ENCODE assay signal across 8 cellular contexts in the genomic region with DNA sequence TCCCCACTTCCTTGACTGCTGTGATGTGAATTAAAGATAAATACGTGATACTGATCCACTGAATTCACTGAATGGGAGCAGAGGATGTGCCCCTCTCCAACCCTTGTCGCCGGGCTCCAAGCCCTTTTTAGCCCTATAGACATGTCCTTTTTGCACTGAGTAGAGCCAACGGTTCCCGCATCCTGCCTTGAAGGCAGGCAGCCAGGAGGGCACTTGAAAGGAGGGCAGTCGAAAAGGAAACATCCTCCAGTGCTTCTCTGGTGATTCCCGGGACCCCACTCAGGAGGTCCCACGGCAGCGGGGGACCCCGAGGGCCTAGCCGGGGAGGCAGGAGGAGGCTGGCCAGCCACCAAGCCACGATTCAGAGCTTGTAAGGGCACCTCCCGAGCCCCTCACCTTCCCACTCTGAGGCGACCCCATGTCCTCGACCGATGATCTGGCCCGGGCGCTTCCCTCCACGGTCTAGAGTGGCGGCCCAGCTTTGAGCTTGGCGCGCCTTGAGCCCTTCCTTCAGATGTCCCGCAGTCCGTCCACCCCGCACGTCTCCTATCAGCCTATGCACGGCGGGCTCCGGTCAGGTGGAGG. TPM values are rescaled to one million over a fixed set of nuclear protein-coding genes. Genes with fewer than 3 reads are reported as not detected.
DNase-seq lines count a peak whose midpoint lies in the region; ATAC-seq and TF ChIP-seq lines count a peak whose summit lies in the region.

No MANE protein-coding gene starts in this region.

- H3K4me1 ChIP-seq in A673 (ENCODE audit: insufficient read depth, low read length, poor library complexity, severe bottlenecking) (no peaks in the 10 kb centered on the region), trophoblast cell (ENCODE audit: control insufficient read depth in 1 of 2, insufficient read depth in 2 of 2, low read length in 2 of 2) (peaks cover 17 to 30% of the 10 kb centered on the region in 2 experiments)

- H3K9me3 ChIP-seq in A673 (ENCODE audit: low read depth, low read length, poor library complexity, severe bottlenecking) (no peaks in the 10 kb centered on the region), trophoblast cell (ENCODE audit: insufficient read depth, low read depth, low read length) (peaks cover 2% of the 10 kb centered on the region)

- H3K23ac ChIP-seq in trophoblast cell (ENCODE audit: low read length): no peak overlapping the region

- CTCF ChIA-PET in A673 (lab: Charles Lee) (no interaction called here), activated B cell treated with CpG ODN at 0.5 μM for 24 hours (lab: Charles Lee) (interaction anchor here (1.0 to 1.4 kb wide), 5 partner anchors 116 to 769 kb away, joined by 3 to 5 read pairs (median 4); a partner anchor contains a TSS)

- H2BK120ac ChIP-seq in trophoblast cell (ENCODE audit: insufficient read depth, low read length, poor library complexity): peak overlapping the region; percentile 82

- intact Hi-C loops in A673 (cut with micrococcal nuclease; ENCODE audit: unreplicated experiment) (no loop called here), activated B cell treated with CpG ODN at 0.5 μM for 24 hours (cut with micrococcal nuclease) (loop anchor here (2.0 kb wide), 1 partner anchor 1025 kb away; a partner anchor contains a TSS)

- peaks cover 44% of the 10 kb centered on the region for H3K4me1 Mint-ChIP-seq in activated B cell treated with CpG ODN at 0.5 μM for 24 hours

- BruUV-seq in A673 (replicated peaks; lab: Mats Ljungman, UMichigan): TSS peak; percentile 82

- TF ChIP-seq CTCF in A673 (conservative IDR thresholded peaks at IDR 0.05; ENCODE audit: low read depth, low read length) (no peak), GM12865 (IDR thresholded peaks at IDR 0.05; ENCODE audit: insufficient read depth, low read depth, low read length, missing control alignments) (no peak), activated B cell treated with CpG ODN at 0.5 μM for 24 hours (IDR thresholded peaks at IDR 0.05) (no peak)

- POLR2A ChIA-PET in A673 (lab: Charles Lee; ENCODE audit: low non-redundant PET): no interaction called here
- POLR2A ChIA-PET in activated B cell treated with CpG ODN at 0.5 μM for 24 hours (lab: Charles Lee): interaction anchor here (0.5 to 3.8 kb wide), 11 partner anchors 108 to 814 kb away, joined by 3 to 31 read pairs (median 4); a partner anchor contains a TSS

- H2BK5ac ChIP-seq in trophoblast cell (ENCODE audit: low read depth, low read length, poor library complexity): peak overlapping the region; percentile 92

- H3K79me1 ChIP-seq in trophoblast cell (ENCODE audit: low read length): peaks cover 11% of the 10 kb centered on the region

- peak overlapping the region; percentile 81 for H2AK5ac ChIP-seq in trophoblast cell (ENCODE audit: low read length)

- peak overlapping the region; percentile 94 for H4K8ac ChIP-seq in trophoblast cell (ENCODE audit: low read depth, low read length)

- no peaks in the 10 kb centered on the region for H3K27me3 Mint-ChIP-seq in activated B cell treated with CpG ODN at 0.5 μM for 24 hours

- no CpG with 5 or more reads among the region's 29 CpGs for WGBS in trophoblast cell (ENCODE audit: extremely low coverage, insufficient coverage, insufficient read length)

- H2BK12ac ChIP-seq in trophoblast cell (ENCODE audit: low read length): no peak overlapping the region

- peak overlapping the region; percentile 77 for H3K4me2 ChIP-seq in trophoblast cell (ENCODE audit: low read length)

- H3K27ac ChIP-seq in A673 (ENCODE audit: low read depth, low read length, poor library complexity, severe bottlenecking): peak overlapping the region; percentile 94
- H3K27ac ChIP-seq in trophoblast cell (ENCODE audit: low read depth, low read length): peak overlapping the region; percentile 72

- H3K9me3 Mint-ChIP-seq in activated B cell treated with CpG ODN at 0.5 μM for 24 hours: no peaks in the 10 kb centered on the region

- DNase-seq in A673 (ENCODE audit: low spot score) (no peak), GM12865 (ENCODE audit: low read depth) (peak; percentile 55), activated B cell treated with CpG ODN at 0.5 μM for 24 hours (no peak), glomerular visceral epithelial cell (ENCODE audit: extremely low spot score) (peak; percentile 24), trophoblast cell (peak in 1 of 2 donors; percentile 45)
- no peak for DNase-seq in activated effector memory CD4-positive, alpha-beta T cell treated with Interleukin-2 at 50 U/mL for 16 hours

- H3K27me3 ChIP-seq in A673 (replicated peaks; ENCODE audit: insufficient read depth, low read depth, low read length, poor library complexity) (no peaks in the 10 kb centered on the region), trophoblast cell (ENCODE audit: insufficient read depth, low read length) (no peaks in the 10 kb centered on the region)

- peaks cover 18% of the 10 kb centered on the region for H3K79me2 ChIP-seq in trophoblast cell (ENCODE audit: control insufficient read depth, insufficient read depth, low read length, poor library complexity)

- peak overlapping the region; percentile 86 for H3K18ac ChIP-seq in trophoblast cell (ENCODE audit: low read length)

- peak overlapping the region; percentile 91 for H3K9ac ChIP-seq in trophoblast cell (ENCODE audit: low read length)

- H3K36me3 ChIP-seq in A673 (ENCODE audit: insufficient read depth, low read length, poor library complexity, severe bottlenecking): peaks cover 17% of the 10 kb centered on the region
- H3K36me3 ChIP-seq in trophoblast cell (ENCODE audit: control insufficient read depth in 1 of 2, insufficient read depth in 2 of 2, low read length in 2 of 2): peaks cover 3 to 18% of the 10 kb centered on the region in 2 experiments

- H3K4me3 ChIP-seq in A673 (ENCODE audit: low read depth, low read length, poor library complexity, severe bottlenecking): peak overlapping the region; percentile 79
- H3K4me3 ChIP-seq in GM12865 (ENCODE audit: low read depth, low read length): peak overlapping the region; percentile 94
- H3K4me3 ChIP-seq in trophoblast cell (ENCODE audit: low read depth, low read length): peak overlapping the region; percentile 91

- H3K27ac Mint-ChIP-seq in activated B cell treated with CpG ODN at 0.5 μM for 24 hours: peak overlapping the region; percentile 98

- peak overlapping the region; percentile 96 for H4K91ac ChIP-seq in trophoblast cell (ENCODE audit: low read depth, low read length)

- ATAC-seq in HG03175 (IDR thresholded peaks at IDR 0.05; ENCODE audit: unreplicated experiment): peak; percentile 20
- ATAC-seq in activated B cell treated with CpG ODN at 0.5 μM for 24 hours (ENCODE audit: low read depth): peak; percentile 8
- no peak for ATAC-seq in GM21737 (IDR thresholded peaks at IDR 0.05; ENCODE audit: unreplicated experiment)

- peak overlapping the region; percentile 89 for H3K4ac ChIP-seq in trophoblast cell (ENCODE audit: low read depth, low read length)

- H2AFZ ChIP-seq in trophoblast cell (ENCODE audit: insufficient read depth, low read length, poor library complexity): peak overlapping the region; percentile 85

- H3K36me3 Mint-ChIP-seq in activated B cell treated with CpG ODN at 0.5 μM for 24 hours (ENCODE audit: low read depth): peaks cover 27% of the 10 kb centered on the region

- H3K14ac ChIP-seq in trophoblast cell (ENCODE audit: low read length): peak overlapping the region; percentile 97

- peak overlapping the region; percentile 99 for H3K4me3 Mint-ChIP-seq in activated B cell treated with CpG ODN at 0.5 μM for 24 hours

- peak overlapping the region; percentile 78 for H4K12ac ChIP-seq in trophoblast cell (ENCODE audit: low read depth, low read length)

RNA-seq across cellular contexts. Expression of a gene that starts 0.9 kb away (rescaled TPM):
- total RNA-seq in A673 (2021) (82.8 and 106 TPM in 2 replicates), activated B cell treated with CpG ODN at 0.5 μM for 24 hours (64.2 and 66.1 TPM in 2 replicates)
- polyA plus RNA-seq in trophoblast cell (2013): 371 and 372 TPM in 2 replicates

RNA-seq across cellular contexts. Expression of a gene that starts 6.8 kb away (rescaled TPM):
- 26.8 and 27.0 TPM in 2 replicates for total RNA-seq in A673 (2021)
- 28.0 and 28.9 TPM in 2 replicates for total RNA-seq in activated B cell treated with CpG ODN at 0.5 μM for 24 hours
- 28.4 and 29.5 TPM in 2 replicates for polyA plus RNA-seq in trophoblast cell (2013)

Comparison
In these comparisons a context has a peak if more than half of its experiments do, and no peak if none do; other contexts are left out.
1. DNase-seq: peak in GM12865 (single experiment) and glomerular visceral epithelial cell (single experiment); none in A673 (single experiment), activated B cell treated with CpG ODN at 0.5 μM for 24 hours (single experiment) and activated effector memory CD4-positive, alpha-beta T cell treated with Interleukin-2 at 50 U/mL for 16 hours (single experiment).
2. Peak in every context shown above with its lines, with median percentiles within 50 percentile points of each other: H3K4me3 ChIP-seq.